Comparison of ENCODE assay signal across 8 cellular contexts in genomic region chr17:68035523-68036303, GRCh38. TPM values are rescaled to one million over a fixed set of nuclear protein-coding genes. Genes with fewer than 3 reads are reported as not detected.
A peak's percentile ranks its signal among the peaks of the same experiment; 100 is the strongest.
DNase-seq lines count a peak whose midpoint lies in the region; ATAC-seq and TF ChIP-seq lines count a peak whose summit lies in the region.

TSS of gene KPNA2 (plus strand) at chr17:68035735. CDS start at chr17:68037133, 1,398 bp downstream.

- intact Hi-C loops in lower lobe of right lung (cut with DNase I) = no loop called here

- peaks cover 35% of the 10 kb centered on the region for H3K36me3 ChIP-seq in lower lobe of right lung

- DNase-seq in CMK (ENCODE audit: low read depth) (peak; percentile 96), GM20000 (ENCODE audit: low spot score) (peak; percentile 98), HS-5 (ENCODE audit: low read depth) (peak; percentile 92), NK-92 (lab: John Stamatoyannopoulos, UW; ENCODE audit: unreplicated experiment) (peak; percentile 58), lower lobe of right lung (peak; percentile 94)
- peak; percentile 74 to 81 for DNase-seq in activated CD8-positive, alpha-beta memory T cell treated with anti-CD3 and anti-CD28 coated beads for 1 hour (ENCODE audit: extremely low read depth in 1 of 2, low read depth in 1 of 2)
- peak; percentile 90 for DNase-seq in effector CD4-positive, alpha-beta T cell
- DNase-seq in stimulated activated CD4-positive, alpha-beta T cell treated with anti-CD3 and anti-CD28 coated beads, TNF-alpha, amount 100 ng/mL, for 1 hour (ENCODE audit: low read depth in 3 of 3, low spot score in 1 of 3) = peak; percentile 75 to 79 (median 76)

- ATAC-seq in lower lobe of right lung = peak; percentile 98

- H3K9me3 ChIP-seq in lower lobe of right lung = no peaks in the 10 kb centered on the region

- H3K27ac ChIP-seq in lower lobe of right lung = peak within 1 kb of the TSS; percentile 82

- H3K4me1 ChIP-seq in lower lobe of right lung = peaks cover 16% of the 10 kb centered on the region

- no peaks in the 10 kb centered on the region for H3K27me3 ChIP-seq in lower lobe of right lung (ENCODE audit: low read depth)

- TF ChIP-seq CTCF in GM20000 (IDR thresholded peaks at IDR 0.05; ENCODE audit: extremely low read depth, missing control alignments) (no peak), lower lobe of right lung (IDR thresholded peaks at IDR 0.05) (no peak)

- H3K4me3 ChIP-seq in lower lobe of right lung = peak within 1 kb of the TSS; percentile 100

RNA-seq across cellular contexts. Expression of gene KPNA2, which starts in this region (rescaled TPM):
- 23.4 TPM for total RNA-seq in lower lobe of right lung

Comparison
In these comparisons a context has a peak if more than half of its experiments do, and no peak if none do; other contexts are left out.
1. Peak in every context shown above with its lines: DNase-seq, ATAC-seq, H3K4me3 ChIP-seq and H3K27ac ChIP-seq.